ENCODE assay signal across 24 cellular contexts in genomic region chr7:151398446-151399304, GRCh38. TPM values are rescaled to one million over a fixed set of nuclear protein-coding genes. Genes with fewer than 3 reads are reported as not detected.
DNase-seq lines count a peak whose midpoint lies in the region; ATAC-seq and TF ChIP-seq lines count a peak whose summit lies in the region.
"Had no signal": no experiment of that assay in that cellular context is flagged by ENCODE, and none has a peak within 500 bp of the region (broad histone marks: within the 10 kb centered on the region; RNA-seq: fewer than 3 reads in every experiment).

No MANE protein-coding gene starts in this region.

- no peaks in the 10 kb centered on the region for H3F3A ChIP-seq in MM.1S (ENCODE audit: insufficient read depth, low read length)

- no peak overlapping the region for H3K27ac ChIP-seq in BLaER1 treated with 17β-estradiol and CSF1 and Interleukin-3, amounts not matched to agents 10 nM and 100 nM
- no peak overlapping the region for H3K27ac ChIP-seq in right lobe of liver
- no peak overlapping the region for H3K27ac ChIP-seq in MM.1S (ENCODE audit: low read length)
- H3K27ac ChIP-seq: esophagus squamous epithelium, prostate gland, skin epidermis, thyroid gland, VCaP had no signal

- WGBS in right lobe of liver (ENCODE audit: insufficient coverage, low coverage, low lambda C conversion rate, missing lambda C conversion rate), result 91% methylated on average over 17 of the region's 19 CpGs

- DNase-seq in HT1080 (ENCODE audit: low read depth) (peak; percentile 30), astrocyte of the cerebellum (ENCODE audit: low read depth) (no peak), right lobe of liver (peak in 2 of 3 donors; percentile 1 to 37), KBM-7 (no peak), MM.1S (no peak), epidermal melanocyte (ENCODE audit: insufficient read length, low spot score) (no peak), G401 (ENCODE audit: low spot score) (no peak)
- DNase-seq: activated CD4-positive, alpha-beta memory T cell treated with anti-CD3 and anti-CD28 coated beads for 36 hours; activated naive CD4-positive, alpha-beta T cell treated with Interleukin-2 at 50 U/mL for 16 hours; activated T-cell treated with anti-CD3 and anti-CD28 coated beads, Interleukin-2, amount 50 U/mL, for 1 hour; amygdala; esophagus squamous epithelium; left colon; midbrain; NCI-H82; SHP77; stimulated activated naive CD4-positive, alpha-beta T cell; thyroid gland had no signal

- H3K27me3 ChIP-seq in BLaER1 treated with 17β-estradiol and CSF1 and Interleukin-3, amounts not matched to agents 10 nM and 100 nM, result peaks cover 0 to 11% (median 0%) of the 10 kb centered on the region in 11 experiments; a peak in 2 of 22 replicates
- no peaks in the 10 kb centered on the region for H3K27me3 ChIP-seq in right lobe of liver
- H3K27me3 ChIP-seq in MM.1S (replicated peaks; ENCODE audit: insufficient read depth, low read length), result peaks cover 44% of the 10 kb centered on the region
- H3K27me3 ChIP-seq: thyroid gland had no signal

- H3K4me1 ChIP-seq in BLaER1 treated with 17β-estradiol and CSF1 and Interleukin-3, amounts not matched to agents 10 nM and 100 nM, result peaks cover 7 to 53% (median 41%) of the 10 kb centered on the region in 10 experiments
- H3K4me1 ChIP-seq in right lobe of liver (peaks cover 0 to 1% (median under 1%) of the 10 kb centered on the region in 4 donors), MM.1S (ENCODE audit: low read length) (0 out of 2 replicates have a peak, but pooled peaks cover 2% of the 10 kb centered on the region)
- H3K4me1 ChIP-seq: prostate gland had no signal

- peaks cover 7 to 15% (median 12%) of the 10 kb centered on the region in 11 experiments; a peak in 20 of 22 replicates for H3K9me3 ChIP-seq in BLaER1 treated with 17β-estradiol and CSF1 and Interleukin-3, amounts not matched to agents 10 nM and 100 nM (replicated peaks in 1 of 11)
- H3K9me3 ChIP-seq in right lobe of liver, result no peaks in the 10 kb centered on the region
- no peaks in the 10 kb centered on the region for H3K9me3 ChIP-seq in MM.1S (replicated peaks; ENCODE audit: insufficient read depth, low read length)
- H3K9me3 ChIP-seq: esophagus squamous epithelium, prostate gland, thyroid gland had no signal

- no peak for ATAC-seq in right lobe of liver
- ATAC-seq: HCT116, left colon had no signal

- H3K4me2 ChIP-seq in BLaER1 treated with 17β-estradiol and CSF1 and Interleukin-3, amounts not matched to agents 10 nM and 100 nM, result peak overlapping the region in 6 of 11 experiments; percentile 31 to 69 (median 62); a peak in 6 of 22 replicates
- no peak overlapping the region for H3K4me2 ChIP-seq in MM.1S (ENCODE audit: low read depth, low read length)

- H3K9ac ChIP-seq in BLaER1 treated with 17β-estradiol and CSF1 and Interleukin-3, amounts not matched to agents 10 nM and 100 nM, result no peak overlapping the region
- H3K9ac ChIP-seq in MM.1S (ENCODE audit: low read length), result no peak overlapping the region

- no peak overlapping the region for H3K4me3 ChIP-seq in BLaER1 treated with 17β-estradiol and CSF1 and Interleukin-3, amounts not matched to agents 10 nM and 100 nM
- H3K4me3 ChIP-seq in astrocyte of the cerebellum (ENCODE audit: low read depth, low read length) (no peak overlapping the region), right lobe of liver (no peak overlapping the region), MM.1S (ENCODE audit: low read length) (no peak overlapping the region)
- H3K4me3 ChIP-seq: esophagus squamous epithelium, prostate gland, skin epidermis, thyroid gland had no signal

- in situ Hi-C loops in astrocyte of the cerebellum (cut with HindIII; ENCODE audit: low sequenced_read_pairs), result no loop called here
- in situ Hi-C loops in KBM-7 (cut with MboI; ENCODE audit: low pct_unique_long_range_greater_than_20kb, low sequenced_read_pairs), result no loop called here
- in situ Hi-C loops in G401 (cut with HindIII; ENCODE audit: low sequenced_read_pairs), result no loop called here

- H2AFZ ChIP-seq in MM.1S (ENCODE audit: low read length), result no peak overlapping the region

- no peak for TF ChIP-seq POLR2A in right lobe of liver (IDR thresholded peaks at IDR 0.05)

- H3K36me3 ChIP-seq in BLaER1 treated with 17β-estradiol and CSF1 and Interleukin-3, amounts not matched to agents 10 nM and 100 nM, result no peaks in the 10 kb centered on the region
- no peaks in the 10 kb centered on the region for H3K36me3 ChIP-seq in right lobe of liver
- no peaks in the 10 kb centered on the region for H3K36me3 ChIP-seq in MM.1S (replicated peaks; ENCODE audit: insufficient read depth, low read length)
- H3K36me3 ChIP-seq: esophagus squamous epithelium, prostate gland had no signal

- peaks cover 0 to 5% (median 0%) of the 10 kb centered on the region in 11 experiments; a peak in 1 of 22 replicates for H4K20me1 ChIP-seq in BLaER1 treated with 17β-estradiol and CSF1 and Interleukin-3, amounts not matched to agents 10 nM and 100 nM
- H4K20me1 ChIP-seq in MM.1S (ENCODE audit: insufficient read depth, low read length), result no peaks in the 10 kb centered on the region

- TF ChIP-seq CTCF in astrocyte of the cerebellum (IDR thresholded peaks at IDR 0.05; ENCODE audit: low read depth, low read length, missing control alignments), result peak; percentile 3
- TF ChIP-seq CTCF in right lobe of liver (IDR thresholded peaks at IDR 0.05), result no peak
- TF ChIP-seq CTCF in MM.1S (IDR thresholded peaks at IDR 0.05; ENCODE audit: low read length), result no peak

- no peaks in the 10 kb centered on the region for H3K79me2 ChIP-seq in MM.1S (ENCODE audit: low read length)

- intact Hi-C loops in right lobe of liver (cut with DNase I), result no loop called here

- H3K9me2 ChIP-seq in MM.1S (replicated peaks; ENCODE audit: insufficient read depth, low read length), result no peaks in the 10 kb centered on the region

RNA-seq across cellular contexts. Expression of gene WDR86, which starts 11.2 kb away (rescaled TPM):
- total RNA-seq in HT1080 (2014; rRNA removed; shearing (Covaris generic)), result not detected in 2 replicates
- 0.13 TPM in 1 of 2 replicates, not detected in the other for polyA plus RNA-seq in HT1080 (2015; cell fraction: cytosol; rRNA removed)
- polyA plus RNA-seq in HT1080 (2015; cell fraction: nucleus; rRNA removed), result 0.14 TPM in 1 of 2 replicates, not detected in the other
- under 1 TPM in 5 of 6 experiments, not detected in 1; 0.31 to 0.74 (median 0.44) TPM for total RNA-seq in right lobe of liver
- 10.2 and 13.7 TPM in 2 replicates for total RNA-seq in G401 (2014; rRNA removed; shearing (Covaris generic))

RNA-seq across cellular contexts. Expression of gene CRYGN, which starts 41.3 kb away (rescaled TPM):
- total RNA-seq in HT1080 (2014; rRNA removed; shearing (Covaris generic)), result not detected in 2 replicates
- 0.03 TPM in 1 of 2 replicates, not detected in the other for polyA plus RNA-seq in HT1080 (2015; cell fraction: cytosol; rRNA removed)
- polyA plus RNA-seq in HT1080 (2015; cell fraction: nucleus; rRNA removed), result not detected in 2 replicates
- not detected for total RNA-seq in right lobe of liver
- not detected in 2 replicates for total RNA-seq in G401 (2014; rRNA removed; shearing (Covaris generic))
- total RNA-seq: prostate gland had no signal
- polyA plus RNA-seq: AG04450 had no signal

RNA-seq across cellular contexts. Expression of gene NUB1, which starts 57.1 kb away (rescaled TPM):
- total RNA-seq in HT1080 (2014; rRNA removed; shearing (Covaris generic)), result 57.7 and 59.7 TPM in 2 replicates
- 62.1 and 68.5 TPM in 2 replicates for polyA plus RNA-seq in HT1080 (2015; cell fraction: cytosol; rRNA removed)
- 80.8 and 84.1 TPM in 2 replicates for polyA plus RNA-seq in HT1080 (2015; cell fraction: nucleus; rRNA removed)
- total RNA-seq in right lobe of liver, result 10 to 100 TPM; 21.1 to 31.3 (median 26.2) TPM
- total RNA-seq in G401 (2014; rRNA removed; shearing (Covaris generic)), result 41.8 and 59.0 TPM in 2 replicates

Comparison
In these comparisons a context has a peak if more than half of its experiments do, and no peak if none do; other contexts are left out.
1. DNase-seq: peak in HT1080 (single experiment) and right lobe of liver (2 of 3); none in astrocyte of the cerebellum (single experiment), KBM-7 (single experiment), MM.1S (single experiment), epidermal melanocyte (single experiment) and G401 (single experiment).